In genomic region chr7:143416565-143417149, GRCh38 we compare ENCODE assay signal across 8 cellular contexts. TPM values are rescaled to one million over a fixed set of nuclear protein-coding genes. Genes with fewer than 3 reads are reported as not detected.
DNase-seq lines count a peak whose midpoint lies in the region; ATAC-seq and TF ChIP-seq lines count a peak whose summit lies in the region.

No MANE protein-coding gene starts in this region.

- no peak overlapping the region for H4K91ac ChIP-seq in IMR-90 (ENCODE audit: insufficient read depth, low read depth, low read length)

- H3K4ac ChIP-seq in IMR-90 (ENCODE audit: low read depth, low read length): no peak overlapping the region

- no peaks in the 10 kb centered on the region for H3K36me3 ChIP-seq in IMR-90 (ENCODE audit: control insufficient read depth, insufficient read depth, low read length)
- no peaks in the 10 kb centered on the region for H3K36me3 ChIP-seq in osteoblast (ENCODE audit: insufficient read depth, low read length)

- intact Hi-C loops in IMR-90 (cut with micrococcal nuclease): loop anchor here (2.0 to 5.0 kb wide), 2 partner anchors 176 to 409 kb away; no protein-coding TSS in a partner anchor

- H3K18ac ChIP-seq in IMR-90 (ENCODE audit: low read depth, low read length): no peak overlapping the region

- H3K4me1 ChIP-seq in IMR-90 (ENCODE audit: control insufficient read depth, insufficient read depth, low read length) (peaks cover 4% of the 10 kb centered on the region), osteoblast (ENCODE audit: insufficient read depth, low read length) (peaks cover 29% of the 10 kb centered on the region)

- no peak overlapping the region for H2BK20ac ChIP-seq in IMR-90 (ENCODE audit: low read depth, low read length)

- dilution Hi-C loops in IMR-90 (cut with HindIII; ENCODE audit: low sequenced_read_pairs, unreplicated experiment): no loop called here

- H3K4me2 ChIP-seq in IMR-90 (ENCODE audit: low read depth, low read length) (no peak overlapping the region), osteoblast (ENCODE audit: insufficient read depth, low read length) (no peak overlapping the region)

- H2AFZ ChIP-seq in IMR-90 (replicated peaks; ENCODE audit: low read length, poor library complexity) (no peak overlapping the region), osteoblast (ENCODE audit: low read length) (no peak overlapping the region)

- H2BK120ac ChIP-seq in IMR-90 (ENCODE audit: low read depth, low read length): no peak overlapping the region

- no peaks in the 10 kb centered on the region for H3K79me1 ChIP-seq in IMR-90 (ENCODE audit: low read depth in 1 of 2, low read length in 2 of 2)

- TF ChIP-seq CTCF in IMR-90 (conservative IDR thresholded peaks at IDR 0.05; ENCODE audit: low read depth, low read length) (peak; percentile 73), osteoblast (IDR thresholded peaks at IDR 0.05; ENCODE audit: extremely low read depth, low read depth, low read length) (peak; percentile 72)

- H3K27me3 ChIP-seq in IMR-90 (ENCODE audit: control insufficient read depth, insufficient read depth, low read length) (no peaks in the 10 kb centered on the region), osteoblast (ENCODE audit: insufficient read depth, low read length) (no peaks in the 10 kb centered on the region)

- H3K79me2 ChIP-seq in osteoblast (ENCODE audit: insufficient read depth, low read length): no peaks in the 10 kb centered on the region

- H4K20me1 ChIP-seq in IMR-90 (ENCODE audit: insufficient read depth, low read length) (no peaks in the 10 kb centered on the region), osteoblast (ENCODE audit: insufficient read depth, low read length) (no peaks in the 10 kb centered on the region)

- H2BK15ac ChIP-seq in IMR-90 (ENCODE audit: low read depth, low read length): no peak overlapping the region

- no peak overlapping the region for H2AK9ac ChIP-seq in IMR-90 (replicated peaks; ENCODE audit: low read depth, low read length, poor library complexity)

- WGBS in IMR-90 (ENCODE audit: extremely low coverage in 2 of 2, insufficient read length in 1 of 2), 2 experiments: no CpG with 5 or more reads among the region's 3 CpGs

- POLR2A ChIA-PET in IMR-90 (lab: Charles Lee; ENCODE audit: unreplicated experiment): no interaction called here

- H3K27ac ChIP-seq in IMR-90 (ENCODE audit: insufficient read depth, low read length): no peak overlapping the region
- H3K27ac ChIP-seq in osteoblast (ENCODE audit: low read depth, low read length): no peak overlapping the region

- CTCF ChIA-PET in IMR-90 (lab: Yijun Ruan, JAX): interaction anchor here (0.6 to 3.7 kb wide), 7 partner anchors 9 to 176 kb away, joined by 3 to 24 read pairs (median 4); no protein-coding TSS in a partner anchor

- in situ Hi-C loops in ACHN (cut with HindIII; ENCODE audit: low pct_ligation_motif_present, low pct_unique_long_range_greater_than_20kb, low sequenced_read_pairs): no loop called here
- in situ Hi-C loops in IMR-90 (cut with MboI; ENCODE audit: low sequenced_read_pairs): no loop called here

- H3K4me3 ChIP-seq in IMR-90 (ENCODE audit: insufficient read depth, low read depth, low read length): no peak overlapping the region
- H3K4me3 ChIP-seq in osteoblast (ENCODE audit: insufficient read depth, low read length): no peak overlapping the region

- no peak overlapping the region for H2AK5ac ChIP-seq in IMR-90 (ENCODE audit: low read depth, low read length)

- DNase-seq in ACHN (peak; percentile 66), GM03348 (ENCODE audit: low spot score) (peak; percentile 75), IMR-90 (peak; percentile 53), RPMI8226 (peak; percentile 64), erythroblast (lab: John Stamatoyannopoulos, UW) (peak; percentile 28 to 64), osteoblast (ENCODE audit: insufficient read length, low spot score, missing footprints) (peak; percentile 82)

- TF ChIP-seq POLR2A in IMR-90 (IDR thresholded peaks at IDR 0.05; ENCODE audit: low read depth, low read length) (no peak), erythroblast (IDR thresholded peaks at IDR 0.05; ENCODE audit: low read length) (no peak)

- no peaks in the 10 kb centered on the region; the same call in 1 of the 2 replicates for H3K9me1 ChIP-seq in IMR-90 (ENCODE audit: insufficient read depth, low read length)

- BruUV-seq in IMR-90 (replicated peaks; lab: Mats Ljungman, UMichigan): no TSS peak

- H4K8ac ChIP-seq in IMR-90 (ENCODE audit: low read depth in 2 of 2, low read length in 2 of 2): no peak overlapping the region

- H3K9ac ChIP-seq in IMR-90 (ENCODE audit: low read depth, low read length): no peak overlapping the region

- no peak overlapping the region for H3K56ac ChIP-seq in IMR-90 (ENCODE audit: extremely low read depth, insufficient read depth, low read length)

- no peak overlapping the region for H3K14ac ChIP-seq in IMR-90 (replicated peaks; ENCODE audit: low read depth, low read length)

- ATAC-seq in IMR-90 (ENCODE audit: low read depth) (peak; percentile 73), HG02973 (IDR thresholded peaks at IDR 0.05; ENCODE audit: unreplicated experiment) (no peak), GM21737 (IDR thresholded peaks at IDR 0.05; ENCODE audit: unreplicated experiment) (no peak)

- no peaks in the 10 kb centered on the region for H3K9me3 ChIP-seq in IMR-90 (ENCODE audit: control insufficient read depth, insufficient read depth, low read length)
- no peaks in the 10 kb centered on the region for H3K9me3 ChIP-seq in osteoblast (ENCODE audit: low read depth, low read length)

- no peak overlapping the region for H2BK5ac ChIP-seq in IMR-90 (ENCODE audit: low read depth, low read length, poor library complexity, severe bottlenecking)

- no peak overlapping the region for H4K5ac ChIP-seq in IMR-90 (ENCODE audit: low read depth, low read length)

- no peak overlapping the region for H3K23ac ChIP-seq in IMR-90 (ENCODE audit: low read depth, low read length)

- peak; percentile 73 for TF ChIP-seq RAD21 in IMR-90 (IDR thresholded peaks at IDR 0.05; ENCODE audit: low read length)

TF ChIP-seq in IMR-90, 13 proteins besides CTCF, POLR2A, EP300 and RAD21:
- TF ChIP-seq SMC3 (IDR thresholded peaks at IDR 0.05; ENCODE audit: low read depth, low read length): peak; percentile 72
- TF ChIP-seq NFE2L2 (IDR thresholded peaks at IDR 0.05; ENCODE audit: low read depth, low read length): no peak
TF ChIP-seq in IMR-90: peak in this region for 1.

RNA-seq across cellular contexts. Expression of gene EPHA1, which starts 8.0 kb away (rescaled TPM):
- not detected in 2 replicates for total RNA-seq in IMR-90 (2012; rRNA removed)
- polyA plus RNA-seq in IMR-90 (2012; rRNA removed): 0.10 TPM in 1 of 2 replicates, not detected in the other
- 0.04 TPM in 1 of 2 replicates, not detected in the other for polyA plus RNA-seq in IMR-90 (2012; cell fraction: cytosol; rRNA removed)
- polyA plus RNA-seq in IMR-90 (2012; cell fraction: nucleus; rRNA removed; ENCODE audit: low replicate concordance): 0.04 and 0.11 TPM in 2 replicates
- total RNA-seq in osteoblast: not detected in 2 replicates

RNA-seq across cellular contexts. Expression of gene TAS2R60, which starts 26.6 kb away (rescaled TPM):
- total RNA-seq in IMR-90 (2012; rRNA removed) (not detected in 2 replicates), osteoblast (not detected in 2 replicates)
- polyA plus RNA-seq in IMR-90 (2012; rRNA removed): not detected in 2 replicates
- polyA plus RNA-seq in IMR-90 (2012; cell fraction: cytosol; rRNA removed): not detected in 2 replicates
- not detected in 2 replicates for polyA plus RNA-seq in IMR-90 (2012; cell fraction: nucleus; rRNA removed; ENCODE audit: low replicate concordance)

RNA-seq across cellular contexts. Expression of gene ZYX, which starts 35.5 kb away (rescaled TPM):
- total RNA-seq in IMR-90 (2012; rRNA removed): 22.6 and 25.0 TPM in 2 replicates
- polyA plus RNA-seq in IMR-90 (2012; rRNA removed): 291 and 334 TPM in 2 replicates
- polyA plus RNA-seq in IMR-90 (2012; cell fraction: cytosol; rRNA removed): 247 and 450 TPM in 2 replicates
- 390 and 724 TPM in 2 replicates for polyA plus RNA-seq in IMR-90 (2012; cell fraction: nucleus; rRNA removed; ENCODE audit: low replicate concordance)
- 38.9 and 47.4 TPM in 2 replicates for total RNA-seq in osteoblast

RNA-seq across cellular contexts. Expression of gene FAM131B, which starts 54.1 kb away (rescaled TPM):
- 2.5 and 3.4 TPM in 2 replicates for total RNA-seq in IMR-90 (2012; rRNA removed)
- polyA plus RNA-seq in IMR-90 (2012; rRNA removed): 3.7 and 4.3 TPM in 2 replicates
- 2.4 and 3.9 TPM in 2 replicates for polyA plus RNA-seq in IMR-90 (2012; cell fraction: cytosol; rRNA removed)
- polyA plus RNA-seq in IMR-90 (2012; cell fraction: nucleus; rRNA removed; ENCODE audit: low replicate concordance): 4.2 and 4.6 TPM in 2 replicates
- total RNA-seq in osteoblast: 1.2 and 1.4 TPM in 2 replicates
